24 cellular contexts compared by ENCODE assay signal in genomic region chr7:79713281-79713680, GRCh38.
DNase-seq lines count a peak whose midpoint lies in the region; ATAC-seq, FAIRE-seq and TF ChIP-seq lines count a peak whose summit lies in the region.
"Had no signal": no experiment of that assay in that cellular context is flagged by ENCODE, and none has a peak within 500 bp of the region (broad histone marks: within the 10 kb centered on the region; RNA-seq: fewer than 3 reads in every experiment).

No MANE protein-coding gene starts in this region.

- H3K9me3 ChIP-seq in HCT116 (ENCODE audit: control insufficient read depth in 1 of 2, insufficient read depth in 1 of 2, low read depth in 1 of 2, low read length in 2 of 2) (no peaks in the 10 kb centered on the region), neural cell (ENCODE audit: low read length) (no peaks in the 10 kb centered on the region)
- H3K9me3 ChIP-seq: Caco-2 had no signal

- no peaks in the 10 kb centered on the region for H3F3A ChIP-seq in neural cell (ENCODE audit: insufficient read depth, low read length, poor library complexity, severe bottlenecking)

- H4K20me1 ChIP-seq in HCT116 (ENCODE audit: insufficient read depth) (no peaks in the 10 kb centered on the region), neural cell (ENCODE audit: insufficient read depth) (no peaks in the 10 kb centered on the region)

- H3K27ac ChIP-seq in HCT116 (ENCODE audit: low read depth, low read length) (no peak overlapping the region; the same call in 1 of the 2 replicates), neural cell (ENCODE audit: low read length) (no peak overlapping the region)
- H3K27ac ChIP-seq: C4-2B had no signal

- no peak overlapping the region for H3K4me3 ChIP-seq in HCT116 (replicated peaks in 1 of 2; ENCODE audit: low read depth in 1 of 2, low read length in 2 of 2)
- H3K4me3 ChIP-seq in neural cell (ENCODE audit: low read length), result no peak overlapping the region
- H3K4me3 ChIP-seq: GM23338 had no signal

- H3K4me2 ChIP-seq in HCT116 (ENCODE audit: low read length) (no peak overlapping the region), neural cell (ENCODE audit: low read length) (no peak overlapping the region)
- H3K4me2 ChIP-seq: GM23338 had no signal

- BruUV-seq in HCT116 (replicated peaks; lab: Mats Ljungman, UMichigan), result no TSS peak

- H3K36me3 ChIP-seq in HCT116 (ENCODE audit: control insufficient read depth in 1 of 2, insufficient read depth in 2 of 2, low read length in 2 of 2) (no peaks in the 10 kb centered on the region), neural cell (ENCODE audit: insufficient read depth, low read length) (no peaks in the 10 kb centered on the region)

- FAIRE-seq in D721Med (lab: Jason Lieb, UNC), result peak; percentile 53
- FAIRE-seq: A204.1, G401.6, GM12891, GM19239, H54, HepG2 had no signal

- POLR2A ChIA-PET in HCT116 (lab: Charles Lee), result no interaction called here

- CTCF ChIA-PET in HCT116 (lab: Charles Lee), result no interaction called here

- H2AFZ ChIP-seq in HCT116 (ENCODE audit: low read depth, low read length, poor library complexity, severe bottlenecking) (peak overlapping the region; percentile 8), neural cell (ENCODE audit: low read depth, low read length) (no peak overlapping the region)
- H2AFZ ChIP-seq: GM23338 had no signal

- TF ChIP-seq CTCF in D721Med (IDR thresholded peaks at IDR 0.05; ENCODE audit: insufficient read depth, missing control alignments) (no peak), HCT116 (IDR thresholded peaks at IDR 0.05 in 2 of 3, conservative IDR thresholded peaks at IDR 0.05 in 1 of 3; ENCODE audit: borderline replicate concordance in 1 of 3, insufficient read depth in 1 of 3, low read depth in 2 of 3, low read length in 2 of 3) (no peak), neural cell (IDR thresholded peaks at IDR 0.05; ENCODE audit: poor library complexity, severe bottlenecking) (no peak)

- no peak for TF ChIP-seq POLR2A in HCT116 (IDR thresholded peaks at IDR 0.05; ENCODE audit: borderline replicate concordance, extremely low read depth, insufficient read depth, insufficient read length)

- RAD21 ChIA-PET in HCT116 (lab: Charles Lee; ENCODE audit: low non-redundant PET in 1 of 2, low total read pairs in 2 of 2, uncharacterized antibody in 2 of 2, unreplicated experiment in 2 of 2), result no interaction called here

- DNase-seq in D721Med (ENCODE audit: insufficient read length, low spot score) (no peak), HCT116 (ENCODE audit: low read depth, low spot score) (no peak), NCI-H446 treated with DMSO at 0.1 percent for 48 hours (lab: John Stamatoyannopoulos, UW) (peak; percentile 55)
- no peak for DNase-seq in activated T-cell treated with anti-CD3 and anti-CD28 coated beads, Interleukin-2, amount 50 U/mL, for 48 hours
- DNase-seq in activated effector memory CD4-positive, alpha-beta T cell treated with Interleukin-2 at 50 U/mL for 16 hours, result no peak
- DNase-seq: ACHN; Caco-2; CD4-positive, alpha-beta T cell; DMS53; DND-41; EL; HCEC 1CT; HFFc6; KBM-7 had no signal

- H3K9me2 ChIP-seq in HCT116 (ENCODE audit: insufficient read depth), result no peaks in the 10 kb centered on the region
- H3K9me2 ChIP-seq in neural cell (ENCODE audit: insufficient read depth, low read length), result no peaks in the 10 kb centered on the region

- H3K79me2 ChIP-seq in HCT116 (ENCODE audit: insufficient read depth, low read length), result no peaks in the 10 kb centered on the region
- no peaks in the 10 kb centered on the region for H3K79me2 ChIP-seq in neural cell (replicated peaks; ENCODE audit: insufficient read depth, low read length)

- TF ChIP-seq EP300 in neural cell (conservative IDR thresholded peaks at IDR 0.05; ENCODE audit: poor library complexity, severe bottlenecking), result peak; percentile 85

- TF ChIP-seq RAD21 in HCT116 (IDR thresholded peaks at IDR 0.05; ENCODE audit: low read depth), result no peak
- no peak for TF ChIP-seq RAD21 in neural cell (conservative IDR thresholded peaks at IDR 0.05)

- H3K9ac ChIP-seq in HCT116 (ENCODE audit: low read length) (no peak overlapping the region), neural cell (ENCODE audit: low read length) (no peak overlapping the region)

- intact Hi-C loops in HCT116 (cut with micrococcal nuclease), result no loop called here

- ATAC-seq in HCT116 (no peak), HG03378 (IDR thresholded peaks at IDR 0.05; ENCODE audit: unreplicated experiment) (no peak)
- ATAC-seq: GM23338, HepG2 had no signal

- H3K27me3 ChIP-seq in HCT116 (ENCODE audit: insufficient read depth, low read length), result no peaks in the 10 kb centered on the region
- H3K27me3 ChIP-seq in neural cell (ENCODE audit: insufficient read depth, low read depth, low read length), result no peaks in the 10 kb centered on the region

- H3K4me1 ChIP-seq in HCT116 (ENCODE audit: control insufficient read depth in 1 of 2, insufficient read depth in 2 of 2, low read length in 2 of 2), result peaks cover 35 to 47% of the 10 kb centered on the region in 2 experiments

TF ChIP-seq in HCT116, 20 proteins besides CTCF, POLR2A, EP300 and RAD21:
- TF ChIP-seq ZBTB33 (IDR thresholded peaks at IDR 0.05; ENCODE audit: extremely low read depth, insufficient replicate concordance, low read length) (no peak), SP1 (IDR thresholded peaks at IDR 0.05; ENCODE audit: low read depth) (no peak)

TF ChIP-seq in neural cell, 6 proteins besides CTCF, POLR2A, EP300 and RAD21:
- no peak for TF ChIP-seq SMC3 (conservative IDR thresholded peaks at IDR 0.05; ENCODE audit: poor library complexity)
- TF ChIP-seq TAF1 (IDR thresholded peaks at IDR 0.05; ENCODE audit: low read depth), result no peak
- TF ChIP-seq MXI1 (conservative IDR thresholded peaks at IDR 0.05; ENCODE audit: poor library complexity, severe bottlenecking), result no peak
- TF ChIP-seq REST (IDR thresholded peaks at IDR 0.05; ENCODE audit: borderline replicate concordance), result no peak
- TF ChIP-seq POLR2AphosphoS5 (IDR thresholded peaks at IDR 0.05), result peak; percentile 12
- TF ChIP-seq EZH2 (IDR thresholded peaks at IDR 0.05; ENCODE audit: borderline replicate concordance, insufficient read depth, low read length, poor library complexity, severe bottlenecking), result no peak
TF ChIP-seq in neural cell: peak in this region for 1.
